ENCODE assay signal across 23 cellular contexts in the genomic region with DNA sequence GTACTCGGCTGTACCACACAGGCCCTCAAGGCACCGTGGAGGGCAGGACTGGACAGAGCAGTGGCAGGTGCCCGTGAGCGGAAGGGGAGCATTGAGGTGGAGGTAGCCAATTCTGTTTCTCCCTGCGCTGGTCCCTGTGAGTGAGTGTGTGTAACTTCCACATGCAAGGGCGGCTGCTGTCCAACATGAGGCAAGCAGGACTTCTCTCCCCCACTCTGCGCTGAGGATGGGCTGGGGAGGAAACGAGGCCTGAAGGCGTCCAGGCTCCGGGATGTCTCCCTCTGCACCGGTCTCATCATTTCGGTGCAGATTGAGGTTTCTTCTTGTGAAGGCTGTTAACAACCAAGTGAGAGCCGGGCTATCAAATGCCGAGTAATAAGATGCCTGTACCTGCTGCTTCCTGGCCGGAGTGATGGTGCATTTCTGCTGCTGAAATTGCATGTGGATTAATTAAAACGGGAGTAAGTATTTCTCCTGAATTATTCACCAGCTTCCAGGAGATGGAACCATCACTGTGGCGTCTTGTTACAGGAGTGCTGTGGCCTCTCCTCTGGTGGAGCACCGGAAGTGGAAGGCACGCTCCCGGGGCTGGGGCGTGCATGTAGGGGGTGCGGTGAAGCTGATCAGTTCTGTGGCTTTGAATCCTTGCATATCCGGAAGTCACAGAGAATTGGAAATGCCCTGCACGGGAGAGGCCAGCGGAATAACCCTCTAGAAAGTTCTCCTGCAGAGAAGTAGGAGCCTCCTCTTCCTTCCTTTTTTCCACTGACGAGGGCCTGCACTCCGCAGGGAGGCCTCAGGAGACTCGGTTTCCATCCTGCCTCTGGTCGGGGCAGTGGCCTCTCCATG. TPM values are rescaled to one million over a fixed set of nuclear protein-coding genes. Genes with fewer than 3 reads are reported as not detected.
A peak's percentile ranks its signal among the peaks of the same experiment; 100 is the strongest.
DNase-seq lines count a peak whose midpoint lies in the region; ATAC-seq, FAIRE-seq and TF ChIP-seq lines count a peak whose summit lies in the region.
"Had no signal": no experiment of that assay in that cellular context is flagged by ENCODE, and none has a peak within 500 bp of the region (broad histone marks: within the 10 kb centered on the region; RNA-seq: fewer than 3 reads in every experiment).

No MANE protein-coding gene starts in this region.

- H3K79me2 ChIP-seq in mammary epithelial cell (ENCODE audit: insufficient read depth, low read length), result no peaks in the 10 kb centered on the region

- TF ChIP-seq CTCF in A549 (IDR thresholded peaks at IDR 0.05), result no peak
- TF ChIP-seq CTCF in mammary epithelial cell (conservative IDR thresholded peaks at IDR 0.05 in 1 of 2, IDR thresholded peaks at IDR 0.05 in 1 of 2; ENCODE audit: extremely low read depth in 1 of 2, insufficient read depth in 1 of 2, low read depth in 1 of 2, low read length in 2 of 2), result no peak

- TF ChIP-seq POLR2A in A549 (IDR thresholded peaks at IDR 0.05; ENCODE audit: low read length), result no peak

- H3K9me3 ChIP-seq in A549, result no peaks in the 10 kb centered on the region
- H3K9me3 ChIP-seq in mammary epithelial cell (replicated peaks; ENCODE audit: insufficient read depth, low read length), result no peaks in the 10 kb centered on the region
- H3K9me3 ChIP-seq: suprapubic skin had no signal

- no peak overlapping the region for H2AFZ ChIP-seq in mammary epithelial cell (ENCODE audit: low read depth, low read length)

- TF ChIP-seq EP300 in A549 (IDR thresholded peaks at IDR 0.05), result no peak

- H3K27ac ChIP-seq in A549 (no peak overlapping the region), mammary epithelial cell (ENCODE audit: insufficient read depth, low read depth, low read length) (no peak overlapping the region)
- H3K27ac ChIP-seq: suprapubic skin had no signal

- ATAC-seq in A549 (peak; percentile 15 to 20; a peak in 1 of 6 replicates), SK-N-SH treated with all-trans-retinoic acid at 6 μM for 48 hours (peak; percentile 32)
- ATAC-seq: activated CD4-positive, alpha-beta T cell treated with anti-CD3 and anti-CD28 coated beads for 36 hours; left colon; sciatic nerve had no signal

- DNase-seq in A549 (ENCODE audit: low read depth in 1 of 2, low spot score in 1 of 2), result no peak
- peak; percentile 47 for DNase-seq in HK-2 (ENCODE audit: unreplicated experiment)
- DNase-seq in glomerular visceral epithelial cell (ENCODE audit: extremely low spot score), result peak; percentile 43
- no peak for DNase-seq in stimulated activated CD4-positive, alpha-beta T cell treated with anti-CD3 and anti-CD28 coated beads, Interleukin-12 subunit alpha, Interleukin-12 subunit beta, amount 100 ng/mL, for 4 hours
- no peak for DNase-seq in mammary epithelial cell
- no peak for DNase-seq in SKM-1 (lab: John Stamatoyannopoulos, UW; ENCODE audit: unreplicated experiment)
- no peak for DNase-seq in posterior cingulate gyrus
- DNase-seq: ACHN; activated CD4-positive, alpha-beta T cell treated with anti-CD3 and anti-CD28 coated beads for 36 hours; C1 segment of cervical spinal cord; cortex of kidney; EL; left colon; mesendoderm; naive B cell; NCI-H1436; NCI-H2171; NCI-H69; stimulated activated CD4-positive, alpha-beta T cell treated with anti-CD3 and anti-CD28 coated beads, Interleukin-15, amount 100 ng/mL, for 24 hours had no signal

- no peak overlapping the region for H3K4me2 ChIP-seq in A549
- no peak overlapping the region for H3K4me2 ChIP-seq in mammary epithelial cell (ENCODE audit: insufficient read depth, low read depth, low read length)

- in situ Hi-C loops in mammary epithelial cell (cut with MboI; ENCODE audit: low sequenced_read_pairs in 2 of 2), result no loop called here

- intact Hi-C loops in mammary epithelial cell (cut with micrococcal nuclease) (no loop called here), posterior cingulate gyrus (cut with DNase I) (no loop called here)

- H3K4me3 ChIP-seq in A549 (no peak overlapping the region), mammary epithelial cell (replicated peaks in 1 of 3; ENCODE audit: insufficient read depth in 1 of 3, low read depth in 2 of 3, low read length in 3 of 3) (no peak overlapping the region)
- H3K4me3 ChIP-seq: suprapubic skin had no signal

- no peak overlapping the region for H3K9ac ChIP-seq in mammary epithelial cell (ENCODE audit: insufficient read depth, low read length)

- no peaks in the 10 kb centered on the region for H3K4me1 ChIP-seq in A549
- peaks cover 3% of the 10 kb centered on the region for H3K4me1 ChIP-seq in mammary epithelial cell (ENCODE audit: insufficient read depth, low read length)
- H3K4me1 ChIP-seq: suprapubic skin had no signal

- no peak for TF ChIP-seq RAD21 in A549 (conservative IDR thresholded peaks at IDR 0.05 in 1 of 2, IDR thresholded peaks at IDR 0.05 in 1 of 2)

- H3K36me3 ChIP-seq in mammary epithelial cell (ENCODE audit: insufficient read depth, low read length), result no peaks in the 10 kb centered on the region
- H3K36me3 ChIP-seq: suprapubic skin had no signal

- FAIRE-seq in A549 (lab: Jason Lieb, UNC), result no peak
- FAIRE-seq: D721Med had no signal

- no peaks in the 10 kb centered on the region for H4K20me1 ChIP-seq in mammary epithelial cell (ENCODE audit: insufficient read depth, low read length)

- H3K27me3 ChIP-seq in mammary epithelial cell (ENCODE audit: insufficient read depth, low read length), result no peaks in the 10 kb centered on the region
- H3K27me3 ChIP-seq: suprapubic skin had no signal

- no TSS peak for BruUV-seq in mammary epithelial cell (replicated peaks; lab: Mats Ljungman, UMichigan)

- POLR2A ChIA-PET in A549 (lab: Yijun Ruan, JAX), result no interaction called here

- dilution Hi-C loops in mammary epithelial cell (cut with HindIII; ENCODE audit: low sequenced_read_pairs), result no loop called here

- WGBS in A549 (ENCODE audit: missing lambda C conversion rate), result 76% methylated on average over 29 of the region's 29 CpGs
- 89% methylated on average over 21 of the region's 29 CpGs for WGBS in mammary epithelial cell (ENCODE audit: low coverage, missing lambda C conversion rate)

- CTCF ChIA-PET in A549 (lab: Yijun Ruan, JAX), result interaction anchor here (0.7 to 7.7 kb wide), 6 partner anchors 11 to 240 kb away, joined by 3 to 38 read pairs (median 10); a partner anchor contains a TSS
- CTCF ChIA-PET in mammary epithelial cell (lab: Charles Lee; ENCODE audit: low non-redundant PET), result no interaction called here

TF ChIP-seq in A549, 52 proteins besides CTCF, POLR2A, EP300 and RAD21 (continues in another document):
- TF ChIP-seq, protein P1, sequence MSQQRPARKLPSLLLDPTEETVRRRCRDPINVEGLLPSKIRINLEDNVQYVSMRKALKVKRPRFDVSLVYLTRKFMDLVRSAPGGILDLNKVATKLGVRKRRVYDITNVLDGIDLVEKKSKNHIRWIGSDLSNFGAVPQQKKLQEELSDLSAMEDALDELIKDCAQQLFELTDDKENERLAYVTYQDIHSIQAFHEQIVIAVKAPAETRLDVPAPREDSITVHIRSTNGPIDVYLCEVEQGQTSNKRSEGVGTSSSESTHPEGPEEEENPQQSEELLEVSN (IDR thresholded peaks at IDR 0.05; ENCODE audit: borderline replicate concordance, low read depth), result no peak
- TF ChIP-seq CHD4 (IDR thresholded peaks at IDR 0.05; ENCODE audit: borderline replicate concordance), result no peak
- no peak for TF ChIP-seq NR3C1 (IDR thresholded peaks at IDR 0.05)

TF ChIP-seq in SK-N-SH treated with all-trans-retinoic acid at 6 μM for 48 hours, 23 proteins besides CTCF, POLR2A, EP300 and RAD21 (continues in another document):
- TF ChIP-seq ZNF70 (CRISPR knock-in tag; IDR thresholded peaks at IDR 0.05), result no peak
- TF ChIP-seq, protein P2, sequence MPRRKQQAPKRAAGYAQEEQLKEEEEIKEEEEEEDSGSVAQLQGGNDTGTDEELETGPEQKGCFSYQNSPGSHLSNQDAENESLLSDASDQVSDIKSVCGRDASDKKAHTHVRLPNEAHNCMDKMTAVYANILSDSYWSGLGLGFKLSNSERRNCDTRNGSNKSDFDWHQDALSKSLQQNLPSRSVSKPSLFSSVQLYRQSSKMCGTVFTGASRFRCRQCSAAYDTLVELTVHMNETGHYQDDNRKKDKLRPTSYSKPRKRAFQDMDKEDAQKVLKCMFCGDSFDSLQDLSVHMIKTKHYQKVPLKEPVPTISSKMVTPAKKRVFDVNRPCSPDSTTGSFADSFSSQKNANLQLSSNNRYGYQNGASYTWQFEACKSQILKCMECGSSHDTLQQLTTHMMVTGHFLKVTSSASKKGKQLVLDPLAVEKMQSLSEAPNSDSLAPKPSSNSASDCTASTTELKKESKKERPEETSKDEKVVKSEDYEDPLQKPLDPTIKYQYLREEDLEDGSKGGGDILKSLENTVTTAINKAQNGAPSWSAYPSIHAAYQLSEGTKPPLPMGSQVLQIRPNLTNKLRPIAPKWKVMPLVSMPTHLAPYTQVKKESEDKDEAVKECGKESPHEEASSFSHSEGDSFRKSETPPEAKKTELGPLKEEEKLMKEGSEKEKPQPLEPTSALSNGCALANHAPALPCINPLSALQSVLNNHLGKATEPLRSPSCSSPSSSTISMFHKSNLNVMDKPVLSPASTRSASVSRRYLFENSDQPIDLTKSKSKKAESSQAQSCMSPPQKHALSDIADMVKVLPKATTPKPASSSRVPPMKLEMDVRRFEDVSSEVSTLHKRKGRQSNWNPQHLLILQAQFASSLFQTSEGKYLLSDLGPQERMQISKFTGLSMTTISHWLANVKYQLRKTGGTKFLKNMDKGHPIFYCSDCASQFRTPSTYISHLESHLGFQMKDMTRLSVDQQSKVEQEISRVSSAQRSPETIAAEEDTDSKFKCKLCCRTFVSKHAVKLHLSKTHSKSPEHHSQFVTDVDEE (CRISPR knock-in tag; IDR thresholded peaks at IDR 0.05), result no peak
- no peak for TF ChIP-seq RARB (CRISPR knock-in tag; IDR thresholded peaks at IDR 0.05)
- TF ChIP-seq ZC3H10 (CRISPR knock-in tag; IDR thresholded peaks at IDR 0.05), result no peak

RNA-seq across cellular contexts. Expression of a gene that starts 41.7 kb away (rescaled TPM):
- polyA plus RNA-seq in A549 (2011; rRNA removed) (7.6 and 10.3 TPM in 2 replicates), A549 (2017; fragmentation: RNase III; extraction: RNeasy Plus Mini Kit Qiagen cat#74134 plus additional on column Dnase treatment) (16.2 to 22.8 TPM (median 21.7 TPM) in 3 replicates), mammary epithelial cell (1.8 TPM)
- polyA plus RNA-seq in A549 (2012; cell fraction: cytosol; rRNA removed), result 11.9 and 18.0 TPM in 2 replicates
- polyA plus RNA-seq in A549 (2012; cell fraction: nucleus; rRNA removed), result 40.3 and 50.7 TPM in 2 replicates
- polyA minus RNA-seq in A549 (2011; rRNA and poly(A)+ RNA removed), result 11.3 and 15.5 TPM in 2 replicates
- 1 to 10 TPM in 1 of 2 donors, under 1 TPM in 1; 0.89 to 1.3 TPM for total RNA-seq in mammary epithelial cell
- polyA minus RNA-seq in mammary epithelial cell, result 3.5 TPM
- total RNA-seq: activated CD4-positive, alpha-beta T cell treated with anti-CD3 and anti-CD28 coated beads for 36 hours had no signal

Comparison
In these comparisons a context has a peak if more than half of its experiments do, and no peak if none do; other contexts are left out.
1. DNase-seq: peak in HK-2 (single experiment) and glomerular visceral epithelial cell (single experiment); none in A549 (0 of 2), stimulated activated CD4-positive, alpha-beta T cell treated with anti-CD3 and anti-CD28 coated beads, Interleukin-12 subunit alpha, Interleukin-12 subunit beta, amount 100 ng/mL, for 4 hours (single experiment), mammary epithelial cell (single experiment), SKM-1 (single experiment) and posterior cingulate gyrus (0 of 10).